ENCODE assay signal across 8 cellular contexts in genomic region chr13:30421093-30422055, GRCh38. TPM values are rescaled to one million over a fixed set of nuclear protein-coding genes. Genes with fewer than 3 reads are reported as not detected.
DNase-seq lines count a peak whose midpoint lies in the region; ATAC-seq and TF ChIP-seq lines count a peak whose summit lies in the region.

No MANE protein-coding gene starts in this region.

- no peak for TF ChIP-seq POLR2A in lower leg skin (IDR thresholded peaks at IDR 0.05)

- in situ Hi-C loops in G401 (cut with HindIII; ENCODE audit: low sequenced_read_pairs) = no loop called here

- 6 to 8% methylated on average over 38 to 45 of the region's 53 CpGs for WGBS in lower leg skin, 2 donors

- TF ChIP-seq CTCF in HEK293 (tag by site-specific recombination; IDR thresholded peaks at IDR 0.05) (no peak), lower leg skin (IDR thresholded peaks at IDR 0.05) (no peak)

- H3K9me3 Mint-ChIP-seq in activated CD4-positive, alpha-beta T cell treated with anti-CD3 and anti-CD28 coated beads, Interleukin-2, amount 10 ng/mL, durations not matched to agents 7 days and 5 days = no peaks in the 10 kb centered on the region

- H3K36me3 Mint-ChIP-seq in activated CD4-positive, alpha-beta T cell treated with anti-CD3 and anti-CD28 coated beads, Interleukin-2, amount 10 ng/mL, durations not matched to agents 7 days and 5 days (ENCODE audit: low read depth) = no peaks in the 10 kb centered on the region

- CTCF ChIA-PET in HEK293 (lab: Yijun Ruan, JAX) = interaction anchor here (1.2 kb wide), 1 partner anchor 14 kb away, joined by 3 read pairs; no protein-coding TSS in a partner anchor
- CTCF ChIA-PET in activated CD4-positive, alpha-beta T cell treated with anti-CD3 and anti-CD28 coated beads, Interleukin-2, amount 10 ng/mL, durations not matched to agents 7 days and 5 days (lab: Charles Lee) = interaction anchor here (1.0 to 1.1 kb wide), 2 partner anchors 8 to 10 kb away, joined by 4 read pairs; no protein-coding TSS in a partner anchor

- peaks cover 26% of the 10 kb centered on the region for H3K4me1 Mint-ChIP-seq in activated CD4-positive, alpha-beta T cell treated with anti-CD3 and anti-CD28 coated beads, Interleukin-2, amount 10 ng/mL, durations not matched to agents 7 days and 5 days

- intact Hi-C loops in lower leg skin (cut with DNase I; ENCODE audit: low total_unique reads) = no loop called here

- peak overlapping the region; percentile 86 for H3K27ac ChIP-seq in HEK293 (ENCODE audit: extremely low read depth, low read depth, low read length)

- H3K4me1 ChIP-seq in HEK293 (ENCODE audit: control insufficient read depth, insufficient read depth, low read length) = no peaks in the 10 kb centered on the region

- H3K9me3 ChIP-seq in HEK293 (ENCODE audit: control insufficient read depth, insufficient read depth, low read depth, low read length) = no peaks in the 10 kb centered on the region

- ATAC-seq in HG03565 (IDR thresholded peaks at IDR 0.05; ENCODE audit: unreplicated experiment) = no peak

- POLR2A ChIA-PET in HEK293 (lab: Yijun Ruan, JAX) = interaction anchor here (0.6 to 1.7 kb wide), 10 partner anchors 8 to 671 kb away, joined by 3 to 8 read pairs (median 4); partner anchors contain the start of genes HMGB1 and KATNAL1
- POLR2A ChIA-PET in activated CD4-positive, alpha-beta T cell treated with anti-CD3 and anti-CD28 coated beads, Interleukin-2, amount 10 ng/mL, durations not matched to agents 7 days and 5 days (lab: Charles Lee) = interaction anchor here (1.0 kb wide), 1 partner anchor 44 kb away, joined by 3 read pairs; the partner anchor contains the start of gene HMGB1

- peaks cover 4% of the 10 kb centered on the region for H3K27me3 Mint-ChIP-seq in activated CD4-positive, alpha-beta T cell treated with anti-CD3 and anti-CD28 coated beads, Interleukin-2, amount 10 ng/mL, durations not matched to agents 7 days and 5 days

- H3K4me3 Mint-ChIP-seq in activated CD4-positive, alpha-beta T cell treated with anti-CD3 and anti-CD28 coated beads, Interleukin-2, amount 10 ng/mL, durations not matched to agents 7 days and 5 days = peak overlapping the region; percentile 75

- H3K36me3 ChIP-seq in HEK293 (ENCODE audit: control insufficient read depth in 2 of 2, insufficient read depth in 1 of 2, low read length in 2 of 2) = no peaks in the 10 kb centered on the region

- peak overlapping the region; percentile 34 for H3K4me3 ChIP-seq in HEK293 (ENCODE audit: low read depth, low read length)
- H3K4me3 ChIP-seq in lower leg skin (ENCODE audit: low read depth, poor library complexity, severe bottlenecking) = peak overlapping the region; percentile 18

- DNase-seq in G401 (ENCODE audit: low spot score) (peak; percentile 82), NCI-H2171 treated with DMSO at 0.1 percent for 48 hours (lab: John Stamatoyannopoulos, UW) (peak; percentile 56), lower leg skin (ENCODE audit: low spot score in 2 of 2) (peak; percentile 78 to 97)
- peak; percentile 54 for DNase-seq in activated CD4-positive, alpha-beta T cell treated with anti-CD3 and anti-CD28 coated beads, Interleukin-2, amount 10 ng/mL, durations not matched to agents 7 days and 5 days
- peak; percentile 14 for DNase-seq in effector CD8-positive, alpha-beta T cell (lab: John Stamatoyannopoulos, UW)
- peak; percentile 37 to 47 for DNase-seq in stimulated activated CD4-positive, alpha-beta T cell treated with anti-CD3 and anti-CD28 coated beads, Interleukin-4, amount 100 ng/mL, for 4 hours

- H3K27ac Mint-ChIP-seq in activated CD4-positive, alpha-beta T cell treated with anti-CD3 and anti-CD28 coated beads, Interleukin-2, amount 10 ng/mL, durations not matched to agents 7 days and 5 days = peak overlapping the region; percentile 75

TF ChIP-seq in HEK293, 187 proteins besides CTCF, POLR2A, EP300 and RAD21 (continues in another document):
- TF ChIP-seq ZNF366 (tag by site-specific recombination; conservative IDR thresholded peaks at IDR 0.05) (peak; percentile 44), PATZ1 (tag by site-specific recombination; IDR thresholded peaks at IDR 0.05) (no peak), MZF1 (tag by site-specific recombination; IDR thresholded peaks at IDR 0.05; ENCODE audit: borderline replicate concordance) (no peak; the same call in 1 of the 2 replicates), SP7 (tag by site-specific recombination; IDR thresholded peaks at IDR 0.05) (0 out of 2 replicates have a peak, but pooled peaks have one; percentile 24), ZBTB1 (tag by site-specific recombination; IDR thresholded peaks at IDR 0.05) (no peak), ZNF416 (tag by site-specific recombination; IDR thresholded peaks at IDR 0.05) (no peak), ZNF76 (tag by site-specific recombination; IDR thresholded peaks at IDR 0.05; ENCODE audit: borderline replicate concordance, low read depth) (no peak), TRIM28 (IDR thresholded peaks at IDR 0.05; ENCODE audit: borderline replicate concordance, low read length) (0 out of 2 replicates have a peak, but pooled peaks have one; percentile 21), ZNF121 (tag by site-specific recombination; IDR thresholded peaks at IDR 0.05) (no peak), ZNF639 (tag by site-specific recombination; IDR thresholded peaks at IDR 0.05) (no peak), ZNF175 (tag by site-specific recombination; IDR thresholded peaks at IDR 0.05) (no peak), KLF16 (tag by site-specific recombination; IDR thresholded peaks at IDR 0.05) (no peak), ZNF561 (tag by site-specific recombination; IDR thresholded peaks at IDR 0.05; ENCODE audit: borderline replicate concordance) (0 out of 2 replicates have a peak, but pooled peaks have one; percentile 53), SETDB1 (IDR thresholded peaks at IDR 0.05; ENCODE audit: insufficient read length, low read length) (no peak), ZNF837 (tag by site-specific recombination; IDR thresholded peaks at IDR 0.05) (no peak), ZNF600 (tag by site-specific recombination; IDR thresholded peaks at IDR 0.05) (peak; percentile 45; the same call in 1 of the 2 replicates), ZNF426 (tag by site-specific recombination; IDR thresholded peaks at IDR 0.05) (no peak), ZNF777 (tag by site-specific recombination; IDR thresholded peaks at IDR 0.05; ENCODE audit: borderline replicate concordance) (no peak), ZSCAN18 (tag by site-specific recombination; IDR thresholded peaks at IDR 0.05) (no peak), ZNF221 (tag by site-specific recombination; IDR thresholded peaks at IDR 0.05; ENCODE audit: borderline replicate concordance) (no peak), ZNF792 (tag by site-specific recombination; IDR thresholded peaks at IDR 0.05) (no peak), ZNF701 (tag by site-specific recombination; IDR thresholded peaks at IDR 0.05) (no peak)

RNA-seq across cellular contexts. Expression of gene UBE2L5, which starts 0.9 kb away (rescaled TPM):
- total RNA-seq in G401 (2014; rRNA removed; shearing (Covaris generic)) = not detected in 2 replicates
- under 1 TPM in 1 of 2 experiments, not detected in 1; 0.17 TPM for total RNA-seq in activated CD4-positive, alpha-beta T cell treated with anti-CD3 and anti-CD28 coated beads, Interleukin-2, amount 10 ng/mL, durations not matched to agents 7 days and 5 days
- under 1 TPM in 2 of 4 donors, not detected in 2; 0.13 to 0.20 TPM for total RNA-seq in lower leg skin

RNA-seq across cellular contexts. Expression of gene HMGB1, which starts 44.4 kb away (rescaled TPM):
- total RNA-seq in G401 (2014; rRNA removed; shearing (Covaris generic)) = 652 and 894 TPM in 2 replicates
- 100 to 1,000 TPM; 709 to 827 TPM for total RNA-seq in activated CD4-positive, alpha-beta T cell treated with anti-CD3 and anti-CD28 coated beads, Interleukin-2, amount 10 ng/mL, durations not matched to agents 7 days and 5 days
- 100 to 1,000 TPM; 158 to 262 (median 208) TPM for total RNA-seq in lower leg skin

Comparison
In these comparisons a context has a peak if more than half of its experiments do, and no peak if none do; other contexts are left out.
1. DNase-seq: peak in every context shown above with its lines; median percentile 88 in lower leg skin; 82 in G401; 56 in NCI-H2171 treated with DMSO at 0.1 percent for 48 hours; 54 in activated CD4-positive, alpha-beta T cell treated with anti-CD3 and anti-CD28 coated beads, Interleukin-2, amount 10 ng/mL, durations not matched to agents 7 days and 5 days; 42 in stimulated activated CD4-positive, alpha-beta T cell treated with anti-CD3 and anti-CD28 coated beads, Interleukin-4, amount 100 ng/mL, for 4 hours; 14 in effector CD8-positive, alpha-beta T cell.